In genomic region chr10:122500726-122501125, GRCh38 we compare ENCODE assay signal across 18 cellular contexts. TPM values are rescaled to one million over a fixed set of nuclear protein-coding genes. Genes with fewer than 3 reads are reported as not detected.
DNase-seq lines count a peak whose midpoint lies in the region; ATAC-seq and TF ChIP-seq lines count a peak whose summit lies in the region.
"Had no signal": no experiment of that assay in that cellular context is flagged by ENCODE, and none has a peak within 500 bp of the region (broad histone marks: within the 10 kb centered on the region; RNA-seq: fewer than 3 reads in every experiment).

No MANE protein-coding gene starts in this region.

- H3K9ac ChIP-seq in muscle layer of colon (ENCODE audit: low read length): no peak overlapping the region

- no peaks in the 10 kb centered on the region for H3K36me3 ChIP-seq in muscle layer of colon (ENCODE audit: insufficient read depth, low read length)
- H3K36me3 ChIP-seq: MG63 had no signal

- intact Hi-C loops in dorsolateral prefrontal cortex (cut with DNase I): loop anchor here (5.0 kb wide), 1 partner anchor 38 kb away; the partner anchor contains the start of gene HTRA1 (in 2 of the 2)

- H3K9me3 ChIP-seq in muscle layer of colon (ENCODE audit: low read length): no peaks in the 10 kb centered on the region
- H3K9me3 ChIP-seq: MG63 had no signal

- TF ChIP-seq CTCF in RWPE1 (conservative IDR thresholded peaks at IDR 0.05; ENCODE audit: low read depth): no peak
- TF ChIP-seq CTCF in dorsolateral prefrontal cortex (IDR thresholded peaks at IDR 0.05 in 54 of 56, conservative IDR thresholded peaks at IDR 0.05 in 2 of 56; ENCODE audit: low read depth in 1 of 56, partially characterized antibody in 56 of 56): no peak

- DNase-seq in RWPE1 (ENCODE audit: low spot score) (no peak), dorsolateral prefrontal cortex (peak in 1 of 10 donors; percentile 22), substantia nigra (lab: John Stamatoyannopoulos, UW) (no peak), NCI-H1694 (lab: John Stamatoyannopoulos, UW) (no peak), G401 (ENCODE audit: low spot score) (no peak)
- DNase-seq in activated CD4-positive, CD25-positive, alpha-beta regulatory T cell (lab: John Stamatoyannopoulos, UW): no peak
- DNase-seq: C1 segment of cervical spinal cord, EL, H9, MG63, NCI-H1092, NCI-H1694 treated with DMSO at 0.1 percent for 48 hours, NCI-H2107, NCI-H2227 treated with DMSO at 0.1 percent for 48 hours, NCI-H524 had no signal

- no peaks in the 10 kb centered on the region for H3K27me3 ChIP-seq in dorsolateral prefrontal cortex
- no peaks in the 10 kb centered on the region for H3K27me3 ChIP-seq in muscle layer of colon (ENCODE audit: control insufficient read depth in 1 of 2, insufficient read depth in 2 of 2, low read length in 2 of 2)
- H3K27me3 ChIP-seq: MG63 had no signal

- no peak for ATAC-seq in GM18498 (IDR thresholded peaks at IDR 0.05; ENCODE audit: unreplicated experiment)

- in situ Hi-C loops in G401 (cut with HindIII; ENCODE audit: low sequenced_read_pairs): no loop called here

- CTCF ChIA-PET in RWPE1 (lab: Yijun Ruan, JAX): no interaction called here

- H3K4me3 ChIP-seq in dorsolateral prefrontal cortex (no peak overlapping the region), muscle layer of colon (ENCODE audit: low read depth in 1 of 2, low read length in 2 of 2) (no peak overlapping the region)
- H3K4me3 ChIP-seq: MG63 had no signal

- POLR2A ChIA-PET in RWPE1 (lab: Yijun Ruan, JAX; ENCODE audit: low non-redundant PET): no interaction called here

- H3K4me1 ChIP-seq in muscle layer of colon (ENCODE audit: insufficient read depth, low read length): peaks cover 55% of the 10 kb centered on the region

- H3K27ac ChIP-seq in RWPE1: peak overlapping the region; percentile 53
- H3K27ac ChIP-seq in dorsolateral prefrontal cortex: peak overlapping the region in 50 of 59 donors; percentile 52 to 99 (median 85)
- peak overlapping the region; percentile 1 for H3K27ac ChIP-seq in muscle layer of colon (ENCODE audit: low read depth, low read length)
- peak overlapping the region; percentile 69 for H3K27ac ChIP-seq in substantia nigra (ENCODE audit: low read depth, low read length, poor library complexity, severe bottlenecking)

RNA-seq across cellular contexts. Expression of gene HTRA1, which starts 39.4 kb away (rescaled TPM):
- total RNA-seq in dorsolateral prefrontal cortex: 100 to 1,000 TPM; 154 to 492 (median 263) TPM
- total RNA-seq in G401 (2014; rRNA removed; shearing (Covaris generic)): 4.5 and 9.2 TPM in 2 replicates
- total RNA-seq: HT-29 had no signal

RNA-seq across cellular contexts. Expression of gene ARMS2, which starts 46.3 kb away (rescaled TPM):
- total RNA-seq in dorsolateral prefrontal cortex: 1 to 10 TPM in 1 of 120 experiments, under 1 TPM in 8, not detected in 111; 0.63 to 2.1 (median 0.83) TPM
- not detected in 2 replicates for total RNA-seq in G401 (2014; rRNA removed; shearing (Covaris generic))
- total RNA-seq: H9, HT-29 had no signal

RNA-seq across cellular contexts. Expression of gene DMBT1, which starts 59.8 kb away (rescaled TPM):
- 1 to 10 TPM in 41 of 120 experiments, under 1 TPM in 78, not detected in 1; 0.04 to 6.5 (median 0.71) TPM for total RNA-seq in dorsolateral prefrontal cortex
- not detected in 2 replicates for total RNA-seq in G401 (2014; rRNA removed; shearing (Covaris generic))

Comparison
In these comparisons a context has a peak if more than half of its experiments do, and no peak if none do; other contexts are left out.
1. H3K27ac ChIP-seq: peak in every context shown above with its lines; median percentile 85 in dorsolateral prefrontal cortex; 69 in substantia nigra; 53 in RWPE1; 1 in muscle layer of colon.
2. RNA of gene HTRA1, which starts 39.4 kb away (total RNA-seq): 154 to 492 TPM in dorsolateral prefrontal cortex; 4.5 to 9.2 TPM in G401; every median in the first group is over 10 times any median in the second.